In genomic region chr14:74712499-74713394, GRCh38 we compare ENCODE assay signal across 8 cellular contexts. TPM values are rescaled to one million over a fixed set of nuclear protein-coding genes. Genes with fewer than 3 reads are reported as not detected.
DNase-seq lines count a peak whose midpoint lies in the region; ATAC-seq and TF ChIP-seq lines count a peak whose summit lies in the region.

Gene AREL1, minus strand, starts transcription at chr14:74713080. Its CDS starts 27,465 bp downstream, at chr14:74685615.
Gene FCF1, plus strand, starts transcription at chr14:74713144. Its CDS starts 54 bp downstream, at chr14:74713198.

- H3K9me3 Mint-ChIP-seq in T-cell (no peaks in the 10 kb centered on the region), MCF 10A (ENCODE audit: unreplicated experiment) (no peaks in the 10 kb centered on the region), immature natural killer cell (no peaks in the 10 kb centered on the region)

- intact Hi-C loops in MCF 10A (cut with micrococcal nuclease): loop anchor here (1.0 kb wide), 2 partner anchors 103 to 181 kb away; no protein-coding TSS in a partner anchor

- BruUV-seq in MCF 10A (replicated peaks; lab: Mats Ljungman, UMichigan): TSS peak; percentile 64

- peaks cover 61 to 65% (median 63%) of the 10 kb centered on the region in 3 donors for H3K4me1 Mint-ChIP-seq in T-cell
- peaks cover 13% of the 10 kb centered on the region for H3K4me1 Mint-ChIP-seq in MCF 10A (ENCODE audit: insufficient read depth, unreplicated experiment)
- peaks cover 49 to 63% of the 10 kb centered on the region in 2 donors for H3K4me1 Mint-ChIP-seq in immature natural killer cell

- ATAC-seq in GM18519 (IDR thresholded peaks at IDR 0.05; ENCODE audit: low FRiP score, unreplicated experiment) (peak; percentile 77), HG03045 (IDR thresholded peaks at IDR 0.05; ENCODE audit: unreplicated experiment) (peak; percentile 95), T-cell (replicated peaks in 1 of 4) (peak; percentile 91 to 97 (median 95))

- H3K27ac Mint-ChIP-seq in T-cell (peak within 1 kb of the TSS; percentile 88 to 94), MCF 10A (ENCODE audit: low read depth, unreplicated experiment) (peak within 1 kb of the TSS; percentile 99), immature natural killer cell (peak within 1 kb of the TSS; percentile 96 to 99 (median 98))

- H3K27me3 Mint-ChIP-seq in T-cell (no peaks in the 10 kb centered on the region), MCF 10A (ENCODE audit: insufficient read depth, unreplicated experiment) (no peaks in the 10 kb centered on the region), immature natural killer cell (ENCODE audit: low read depth in 3 of 3) (peaks cover 0 to 5% (median 3%) of the 10 kb centered on the region in 3 donors)

- CTCF ChIA-PET in T-cell (lab: Charles Lee) (interaction anchor here in 1 of 2 donors (1.3 kb wide), 1 partner anchor 104 kb away, joined by 7 read pairs; no protein-coding TSS in a partner anchor), MCF 10A (lab: Yijun Ruan, JAX) (interaction anchor here (0.5 to 2.2 kb wide), 6 partner anchors 70 to 146 kb away, joined by 3 to 8 read pairs (median 3); no protein-coding TSS in a partner anchor)

- DNase-seq in T-cell (peak; percentile 52 to 85 (median 74)), MCF 10A (ENCODE audit: unreplicated experiment) (peak; percentile 89), immature natural killer cell (peak; percentile 83 to 86 (median 84)), NCI-H2227 treated with DMSO at 0.1 percent for 48 hours (lab: John Stamatoyannopoulos, UW) (no peak), anterior cingulate cortex (lab: John Stamatoyannopoulos, UW) (no peak)
- DNase-seq in stimulated activated CD4-positive, alpha-beta T cell treated with anti-CD3 and anti-CD28 coated beads, Interleukin-12 subunit alpha, Interleukin-12 subunit beta, amount 100 ng/mL, for 4 hours: peak; percentile 65

- TF ChIP-seq CTCF in MCF 10A (IDR thresholded peaks at IDR 0.05; ENCODE audit: unreplicated experiment): no peak

- POLR2A ChIA-PET in T-cell (lab: Charles Lee): interaction anchor here in 1 of 2 donors (0.7 kb wide), 1 partner anchor 17 kb away, joined by 3 read pairs; no protein-coding TSS in a partner anchor
- POLR2A ChIA-PET in MCF 10A (lab: Yijun Ruan, JAX): interaction anchor here (0.6 to 3.2 kb wide), 23 partner anchors 8 to 762 kb away, joined by 3 to 16 read pairs (median 3); partner anchors contain the start of genes ABCD4, COQ6 and YLPM1

- H3K4me3 Mint-ChIP-seq in T-cell: peak within 1 kb of the TSS; percentile 92 to 93 (median 93)
- H3K4me3 Mint-ChIP-seq in MCF 10A (ENCODE audit: unreplicated experiment): peak within 1 kb of the TSS; percentile 99
- H3K4me3 Mint-ChIP-seq in immature natural killer cell: peak within 1 kb of the TSS; percentile 91 to 100 (median 95)

- H3K36me3 Mint-ChIP-seq in T-cell: peaks cover 19% of the 10 kb centered on the region
- peaks cover 47% of the 10 kb centered on the region for H3K36me3 Mint-ChIP-seq in MCF 10A (ENCODE audit: insufficient read depth, unreplicated experiment)
- peaks cover 4 to 15% (median 15%) of the 10 kb centered on the region in 3 donors for H3K36me3 Mint-ChIP-seq in immature natural killer cell

RNA-seq across cellular contexts. Expression of gene AREL1, which starts in this region (rescaled TPM):
- total RNA-seq in T-cell (10 to 100 TPM; 38.7 to 46.2 (median 42.3) TPM), MCF 10A (2022) (27.7 and 29.8 TPM in 2 replicates)
- polyA plus RNA-seq in immature natural killer cell: 10 to 100 TPM; 11.9 to 30.6 (median 14.0) TPM

RNA-seq across cellular contexts. Expression of gene FCF1, which starts in this region (rescaled TPM):
- total RNA-seq in T-cell (10 to 100 TPM; 38.8 to 48.8 (median 44.8) TPM), MCF 10A (2022) (61.5 and 62.3 TPM in 2 replicates)
- 10 to 100 TPM; 25.9 to 34.2 (median 31.8) TPM for polyA plus RNA-seq in immature natural killer cell

Comparison
In these comparisons a context has a peak if more than half of its experiments do, and no peak if none do; other contexts are left out.
1. DNase-seq: peak in T-cell (34 of 34), MCF 10A (single experiment), immature natural killer cell (3 of 3) and stimulated activated CD4-positive, alpha-beta T cell treated with anti-CD3 and anti-CD28 coated beads, Interleukin-12 subunit alpha, Interleukin-12 subunit beta, amount 100 ng/mL, for 4 hours (single experiment); none in NCI-H2227 treated with DMSO at 0.1 percent for 48 hours (single experiment) and anterior cingulate cortex (0 of 58).
2. Peak in every context shown above with its lines, with median percentiles within 50 percentile points of each other: ATAC-seq, H3K27ac Mint-ChIP-seq and H3K4me3 Mint-ChIP-seq.